ENCODE assay signal across 10 cellular contexts in genomic region chr5:135204151-135204600, GRCh38.
A peak's percentile ranks its signal among the peaks of the same experiment; 100 is the strongest.
DNase-seq lines count a peak whose midpoint lies in the region; ATAC-seq, FAIRE-seq and TF ChIP-seq lines count a peak whose summit lies in the region.
"Had no signal": no experiment of that assay in that cellular context is flagged by ENCODE, and none has a peak within 500 bp of the region (broad histone marks: within the 10 kb centered on the region; RNA-seq: fewer than 3 reads in every experiment).

No MANE protein-coding gene starts in this region.

- no peaks in the 10 kb centered on the region for H3K9me1 ChIP-seq in K562 (ENCODE audit: control insufficient read depth, insufficient read depth, low read length)

- no peak for TF ChIP-seq EP300 in K562 (IDR thresholded peaks at IDR 0.05; ENCODE audit: low read length)

- CTCF ChIA-PET in K562 (lab: Yijun Ruan, JAX; ENCODE audit: low intra/inter-chr PET ratio): interaction anchor here (0.6 to 1.2 kb wide), 4 partner anchors 185 to 326 kb away, joined by 3 read pairs; no protein-coding TSS in a partner anchor

- in situ Hi-C loops in K562 (cut with MboI): no loop called here

- no peaks in the 10 kb centered on the region for H3F3A ChIP-seq in neural progenitor cell (ENCODE audit: low read depth)

- no peaks in the 10 kb centered on the region for H3K27me3 ChIP-seq in K562 (ENCODE audit: control insufficient read depth in 2 of 2, insufficient read depth in 2 of 2, low read length in 2 of 2)
- H3K27me3 ChIP-seq in neural progenitor cell: peaks cover 21% of the 10 kb centered on the region
- peaks cover 8 to 9% of the 10 kb centered on the region in 2 donors for H3K27me3 ChIP-seq in left lung

- H3K79me2 ChIP-seq in K562 (ENCODE audit: control insufficient read depth, insufficient read depth, low read length) (no peaks in the 10 kb centered on the region), neural progenitor cell (ENCODE audit: low read depth) (no peaks in the 10 kb centered on the region)

- POLR2A ChIA-PET in K562 (lab: Yijun Ruan, JAX): interaction anchor here (1.9 kb wide), 1 partner anchor 9 kb away, joined by 5 read pairs; no protein-coding TSS in a partner anchor

- no peak for FAIRE-seq in K562 (lab: Jason Lieb, UNC)

- H3K27ac ChIP-seq in K562 (ENCODE audit: extremely low read depth, low read depth, low read length): no peak overlapping the region
- no peak overlapping the region for H3K27ac ChIP-seq in neural progenitor cell
- no peak overlapping the region for H3K27ac ChIP-seq in left lung

- H3K4me1 ChIP-seq in K562 (replicated peaks in 1 of 2; ENCODE audit: control insufficient read depth in 2 of 2, insufficient read depth in 2 of 2, low read length in 2 of 2) (peaks cover 0 to 21% of the 10 kb centered on the region in 2 experiments; a peak in 3 of 5 replicates), neural progenitor cell (no peaks in the 10 kb centered on the region), left lung (no peaks in the 10 kb centered on the region)

- TF ChIP-seq RAD21 in K562 (CRISPR knock-in tag; conservative IDR thresholded peaks at IDR 0.05 in 1 of 2, IDR thresholded peaks at IDR 0.05 in 1 of 2): peak in 1 of 2 experiments; percentile 32; a peak in 2 of 4 replicates

- TF ChIP-seq POLR2A in K562 (conservative IDR thresholded peaks at IDR 0.05): no peak

- peaks cover 2% of the 10 kb centered on the region for H3K27me3 Mint-ChIP-seq in neural progenitor cell (ENCODE audit: insufficient read depth, low read depth)
- peaks cover 5% of the 10 kb centered on the region for H3K27me3 Mint-ChIP-seq in glutamatergic neuron (ENCODE audit: unreplicated experiment)

- 0% methylated on average over 1 of the region's 1 CpG for WGBS in K562 (ENCODE audit: insufficient coverage, low coverage, missing lambda C conversion rate)

- no peak overlapping the region for H3K9ac ChIP-seq in K562 (ENCODE audit: insufficient read depth in 1 of 2, low read depth in 2 of 2, low read length in 2 of 2)
- no peak overlapping the region for H3K9ac ChIP-seq in neural progenitor cell

- no peak overlapping the region for H3K27ac Mint-ChIP-seq in neural progenitor cell
- H3K27ac Mint-ChIP-seq in glutamatergic neuron (ENCODE audit: unreplicated experiment): no peak overlapping the region
- H3K27ac Mint-ChIP-seq: activated CD4-positive, alpha-beta T cell treated with anti-CD3 and anti-CD28 coated beads, Interleukin-2, amount 10 ng/mL, durations not matched to agents 7 days and 5 days had no signal

- H3K4me2 ChIP-seq in K562 (ENCODE audit: insufficient read depth, low read length): no peak overlapping the region
- H3K4me2 ChIP-seq in neural progenitor cell: no peak overlapping the region

- peaks cover 9% of the 10 kb centered on the region for H3K9me3 ChIP-seq in K562 (replicated peaks; ENCODE audit: control insufficient read depth, insufficient read depth, low read depth, low read length)
- H3K9me3 ChIP-seq in neural progenitor cell (ENCODE audit: low read depth): peaks cover 8% of the 10 kb centered on the region
- peaks cover 0 to 16% of the 10 kb centered on the region in 2 donors for H3K9me3 ChIP-seq in left lung

- H3K4me3 ChIP-seq in K562 (no peak overlapping the region), neural progenitor cell (no peak overlapping the region), left lung (no peak overlapping the region)

- H3K4me3 Mint-ChIP-seq in neural progenitor cell (no peak overlapping the region), glutamatergic neuron (ENCODE audit: unreplicated experiment) (no peak overlapping the region)
- H3K4me3 Mint-ChIP-seq: activated CD4-positive, alpha-beta T cell treated with anti-CD3 and anti-CD28 coated beads, Interleukin-2, amount 10 ng/mL, durations not matched to agents 7 days and 5 days had no signal

- H4K20me1 ChIP-seq in K562 (replicated peaks; ENCODE audit: control insufficient read depth, insufficient read depth, low read length) (no peaks in the 10 kb centered on the region), neural progenitor cell (ENCODE audit: low read depth) (no peaks in the 10 kb centered on the region)

- DNase-seq in DMS 273 (lab: John Stamatoyannopoulos, UW; ENCODE audit: unreplicated experiment) (peak; percentile 66), DMS 273 treated with DMSO at 0.1 percent for 48 hours (lab: John Stamatoyannopoulos, UW) (no peak), Kasumi-1 (lab: John Stamatoyannopoulos, UW) (peak; percentile 13 to 20), K562 (ENCODE audit: extremely low read depth in 1 of 4, low spot score in 3 of 4) (peak in 3 of 4 experiments; percentile 38 to 42 (median 38)), neural progenitor cell (ENCODE audit: low spot score) (peak; percentile 35), glutamatergic neuron (no peak), left lung (no peak), HPDE6-E6E7 (ENCODE audit: extremely low spot score) (no peak)
- DNase-seq: 8988T; activated CD4-positive, alpha-beta T cell treated with anti-CD3 and anti-CD28 coated beads, Interleukin-2, amount 10 ng/mL, durations not matched to agents 7 days and 5 days had no signal

- H3K4me1 Mint-ChIP-seq in neural progenitor cell: peaks cover 8% of the 10 kb centered on the region
- H3K4me1 Mint-ChIP-seq in glutamatergic neuron (ENCODE audit: low read depth, unreplicated experiment): peaks cover 3% of the 10 kb centered on the region

- intact Hi-C loops in K562 (cut with micrococcal nuclease) (loop anchor here (5.0 to 10.0 kb wide), 2 partner anchors 221 to 297 kb away; partner anchors contain the start of gene PCBD2), left lung (cut with DNase I) (no loop called here)

- H3K36me3 Mint-ChIP-seq in neural progenitor cell: no peaks in the 10 kb centered on the region
- H3K36me3 Mint-ChIP-seq in glutamatergic neuron (ENCODE audit: unreplicated experiment): peaks cover 13% of the 10 kb centered on the region

- no peaks in the 10 kb centered on the region for H3K36me3 ChIP-seq in K562 (ENCODE audit: control insufficient read depth, insufficient read depth, low read length)
- H3K36me3 ChIP-seq in neural progenitor cell: no peaks in the 10 kb centered on the region
- no peaks in the 10 kb centered on the region for H3K36me3 ChIP-seq in left lung

- H3K9me3 Mint-ChIP-seq in neural progenitor cell: peaks cover 15% of the 10 kb centered on the region
- peaks cover 4% of the 10 kb centered on the region for H3K9me3 Mint-ChIP-seq in glutamatergic neuron (ENCODE audit: unreplicated experiment)

- ATAC-seq in K562: peak; percentile 52; the same call in 2 of the 3 replicates
- ATAC-seq in left lung: no peak

- no TSS peak for BruUV-seq in K562 (replicated peaks; lab: Mats Ljungman, UMichigan)

- TF ChIP-seq CTCF in K562 (IDR thresholded peaks at IDR 0.05 in 2 of 3, conservative IDR thresholded peaks at IDR 0.05 in 1 of 3; ENCODE audit: insufficient read depth in 2 of 3, low read depth in 1 of 3, low read length in 3 of 3): peak in 2 of 3 experiments; percentile 15 to 32; a peak in 2 of 6 replicates
- TF ChIP-seq CTCF in neural progenitor cell (IDR thresholded peaks at IDR 0.05): peak; percentile 55
- TF ChIP-seq CTCF in glutamatergic neuron (IDR thresholded peaks at IDR 0.05; ENCODE audit: partially characterized antibody, unreplicated experiment): no peak
- TF ChIP-seq CTCF in left lung (IDR thresholded peaks at IDR 0.05): peak in 1 of 2 donors; percentile 33

- H2AFZ ChIP-seq in K562 (ENCODE audit: low read depth, low read length) (no peak overlapping the region), neural progenitor cell (replicated peaks) (no peak overlapping the region)

TF ChIP-seq in K562, 482 proteins besides CTCF, POLR2A, EP300 and RAD21:
- peak; percentile 22; the same call in 1 of the 2 replicates for TF ChIP-seq ATF3 (IDR thresholded peaks at IDR 0.05)
- no peak for TF ChIP-seq ATF3 (CRISPR knock-in tag; conservative IDR thresholded peaks at IDR 0.05)
- TF ChIP-seq HDAC3 (IDR thresholded peaks at IDR 0.05; ENCODE audit: borderline replicate concordance, partially characterized antibody): no peak

Comparison
In these comparisons a context has a peak if more than half of its experiments do, and no peak if none do; other contexts are left out.
1. DNase-seq: peak in DMS 273 (single experiment), Kasumi-1 (2 of 2), K562 (3 of 4) and neural progenitor cell (single experiment); none in DMS 273 treated with DMSO at 0.1 percent for 48 hours (single experiment), glutamatergic neuron (single experiment), left lung (0 of 2) and HPDE6-E6E7 (single experiment).